9 cellular contexts compared by ENCODE assay signal in the genomic region with DNA sequence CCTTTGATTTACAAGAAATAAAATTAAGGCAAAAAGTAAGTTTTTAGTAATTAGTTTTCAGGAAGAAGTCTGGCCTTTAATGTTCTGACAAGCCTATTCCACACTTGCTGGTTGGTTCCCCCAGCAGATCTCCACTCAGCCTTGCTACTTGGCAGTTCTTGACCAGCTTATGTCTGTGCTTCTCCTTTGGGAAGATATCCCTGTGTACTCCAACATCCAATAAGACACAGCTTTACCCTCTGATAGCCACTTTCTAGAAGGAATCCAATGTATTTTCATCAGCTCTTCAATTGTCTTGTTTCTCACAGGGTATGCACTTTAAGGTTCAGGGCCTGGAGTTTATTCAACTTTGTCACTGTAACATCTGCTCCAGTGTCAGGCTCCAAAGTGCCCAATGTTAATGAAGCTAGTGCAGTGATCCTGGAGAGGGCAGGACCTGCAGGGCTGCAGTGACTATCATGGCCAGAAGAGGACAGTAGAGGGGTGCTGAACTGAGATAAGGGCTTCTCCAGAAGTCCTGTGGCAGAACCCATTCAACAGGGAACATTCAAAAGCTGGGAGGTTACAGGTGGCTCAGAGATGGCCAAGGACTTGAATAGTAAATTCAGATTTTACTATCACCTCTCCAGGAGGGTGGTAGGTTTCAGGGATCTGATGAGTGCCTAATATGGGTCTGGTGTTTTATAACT. TPM values are rescaled to one million over a fixed set of nuclear protein-coding genes. Genes with fewer than 3 reads are reported as not detected.
DNase-seq lines count a peak whose midpoint lies in the region; ATAC-seq and TF ChIP-seq lines count a peak whose summit lies in the region.
"Had no signal": no experiment of that assay in that cellular context is flagged by ENCODE, and none has a peak within 500 bp of the region (broad histone marks: within the 10 kb centered on the region; RNA-seq: fewer than 3 reads in every experiment).

No MANE protein-coding gene starts in this region.

- ATAC-seq in CD4-positive, CD25-positive, alpha-beta regulatory T cell (ENCODE audit: low read depth in 2 of 2): peak; percentile 66 to 71
- ATAC-seq in GM18909 (IDR thresholded peaks at IDR 0.05; ENCODE audit: poor library complexity, unreplicated experiment) (peak; percentile 88), HG03175 (IDR thresholded peaks at IDR 0.05; ENCODE audit: unreplicated experiment) (peak; percentile 83), activated B cell treated with CpG ODN at 0.5 μM for 24 hours (ENCODE audit: low read depth) (peak; percentile 70), natural killer cell (peak; percentile 65 to 81 (median 81)), upper lobe of left lung (ENCODE audit: low FRiP score in 2 of 2) (peak; percentile 73 to 75)

- peaks cover 14% of the 10 kb centered on the region for H3K36me3 Mint-ChIP-seq in CD4-positive, CD25-positive, alpha-beta regulatory T cell
- peaks cover 19% of the 10 kb centered on the region for H3K36me3 Mint-ChIP-seq in activated B cell treated with CpG ODN at 0.5 μM for 24 hours (ENCODE audit: low read depth)
- H3K36me3 Mint-ChIP-seq in natural killer cell: no peaks in the 10 kb centered on the region

- peaks cover 7% of the 10 kb centered on the region for H3K27me3 Mint-ChIP-seq in CD4-positive, CD25-positive, alpha-beta regulatory T cell
- H3K27me3 Mint-ChIP-seq in activated B cell treated with CpG ODN at 0.5 μM for 24 hours: peaks cover 3% of the 10 kb centered on the region
- H3K27me3 Mint-ChIP-seq in natural killer cell (ENCODE audit: low read depth in 2 of 2): peaks cover 0 to 3% of the 10 kb centered on the region in 2 donors

- no peak overlapping the region for H3K4me3 ChIP-seq in CD4-positive, CD25-positive, alpha-beta regulatory T cell (ENCODE audit: low read depth, low read length)
- H3K4me3 ChIP-seq in upper lobe of left lung: no peak overlapping the region
- H3K4me3 ChIP-seq: skin epidermis had no signal

- TF ChIP-seq EP300 in upper lobe of left lung (IDR thresholded peaks at IDR 0.05): no peak

- POLR2A ChIA-PET in activated B cell treated with CpG ODN at 0.5 μM for 24 hours (lab: Charles Lee): no interaction called here

- H3K4me1 ChIP-seq in CD4-positive, CD25-positive, alpha-beta regulatory T cell (ENCODE audit: control insufficient read depth, insufficient read depth, low read length, poor library complexity, severe bottlenecking): peaks cover 11% of the 10 kb centered on the region
- no peaks in the 10 kb centered on the region for H3K4me1 ChIP-seq in upper lobe of left lung

- no peak overlapping the region for H3K27ac ChIP-seq in CD4-positive, CD25-positive, alpha-beta regulatory T cell (ENCODE audit: insufficient read depth, low read length, poor library complexity, severe bottlenecking)
- no peak overlapping the region for H3K27ac ChIP-seq in upper lobe of left lung
- H3K27ac ChIP-seq: skin epidermis had no signal

- no peaks in the 10 kb centered on the region for H3K9me3 ChIP-seq in CD4-positive, CD25-positive, alpha-beta regulatory T cell (ENCODE audit: control insufficient read depth in 2 of 2, low read length in 2 of 2)
- H3K9me3 ChIP-seq in upper lobe of left lung: no peaks in the 10 kb centered on the region

- CTCF ChIA-PET in activated B cell treated with CpG ODN at 0.5 μM for 24 hours (lab: Charles Lee): interaction anchor here (0.9 to 1.4 kb wide), 5 partner anchors 70 to 678 kb away, joined by 3 to 6 read pairs (median 3); partner anchors contain the start of gene CCDC175

- peak; percentile 5 to 53 (median 28) for DNase-seq in CD4-positive, CD25-positive, alpha-beta regulatory T cell
- DNase-seq in NCI-H226: peak; percentile 68
- DNase-seq in activated B cell treated with CpG ODN at 0.5 μM for 24 hours: no peak
- peak; percentile 72 to 82 for DNase-seq in erythroblast (lab: John Stamatoyannopoulos, UW)
- no peak for DNase-seq in natural killer cell
- DNase-seq in upper lobe of left lung: peak in 1 of 2 donors; percentile 41

- peaks cover 4% of the 10 kb centered on the region for H3K27me3 ChIP-seq in CD4-positive, CD25-positive, alpha-beta regulatory T cell (ENCODE audit: control insufficient read depth, insufficient read depth, low read length)
- no peaks in the 10 kb centered on the region for H3K27me3 ChIP-seq in upper lobe of left lung

- no peak overlapping the region for H3K4me3 Mint-ChIP-seq in CD4-positive, CD25-positive, alpha-beta regulatory T cell
- H3K4me3 Mint-ChIP-seq in activated B cell treated with CpG ODN at 0.5 μM for 24 hours (no peak overlapping the region), natural killer cell (no peak overlapping the region)

- no peak overlapping the region for H3K27ac Mint-ChIP-seq in CD4-positive, CD25-positive, alpha-beta regulatory T cell
- H3K27ac Mint-ChIP-seq in activated B cell treated with CpG ODN at 0.5 μM for 24 hours (no peak overlapping the region), natural killer cell (no peak overlapping the region)

- no peak for TF ChIP-seq CTCF in activated B cell treated with CpG ODN at 0.5 μM for 24 hours (IDR thresholded peaks at IDR 0.05)
- TF ChIP-seq CTCF in natural killer cell (IDR thresholded peaks at IDR 0.05): peak; percentile 65
- peak; percentile 32 to 80 (median 61) for TF ChIP-seq CTCF in upper lobe of left lung (IDR thresholded peaks at IDR 0.05)

- H3K9me3 Mint-ChIP-seq in CD4-positive, CD25-positive, alpha-beta regulatory T cell: peaks cover 0 to 1% (median 0%) of the 10 kb centered on the region in 7 donors
- H3K9me3 Mint-ChIP-seq in activated B cell treated with CpG ODN at 0.5 μM for 24 hours (no peaks in the 10 kb centered on the region), natural killer cell (no peaks in the 10 kb centered on the region)

- H3K36me3 ChIP-seq in CD4-positive, CD25-positive, alpha-beta regulatory T cell (ENCODE audit: control insufficient read depth, insufficient read depth, low read length): peaks cover 4% of the 10 kb centered on the region
- H3K36me3 ChIP-seq in upper lobe of left lung: peaks cover 0 to 22% (median 7%) of the 10 kb centered on the region in 4 donors

- H3K4me1 Mint-ChIP-seq in CD4-positive, CD25-positive, alpha-beta regulatory T cell: peaks cover 12 to 24% (median 16%) of the 10 kb centered on the region in 4 donors
- no peaks in the 10 kb centered on the region for H3K4me1 Mint-ChIP-seq in activated B cell treated with CpG ODN at 0.5 μM for 24 hours
- peaks cover 6 to 10% of the 10 kb centered on the region in 2 donors for H3K4me1 Mint-ChIP-seq in natural killer cell

- TF ChIP-seq POLR2A in erythroblast (IDR thresholded peaks at IDR 0.05; ENCODE audit: low read length) (no peak), upper lobe of left lung (IDR thresholded peaks at IDR 0.05) (no peak)

- intact Hi-C loops in activated B cell treated with CpG ODN at 0.5 μM for 24 hours (cut with micrococcal nuclease): loop anchor here (1.0 kb wide), 2 partner anchors 69 to 677 kb away; partner anchors contain the start of gene CCDC175
- intact Hi-C loops in natural killer cell (cut with micrococcal nuclease): loop anchor here (1.0 kb wide), 1 partner anchor 677 kb away; no protein-coding TSS in a partner anchor

RNA-seq across cellular contexts. Expression of gene JKAMP, which starts 22.9 kb away (rescaled TPM):
- 21.0 TPM for total RNA-seq in CD4-positive, CD25-positive, alpha-beta regulatory T cell
- 10 to 100 TPM; 56.7 to 83.4 (median 63.5) TPM for polyA plus RNA-seq in CD4-positive, CD25-positive, alpha-beta regulatory T cell
- total RNA-seq in activated B cell treated with CpG ODN at 0.5 μM for 24 hours (18.1 and 28.8 TPM in 2 replicates), natural killer cell (10 to 100 TPM; 18.8 to 25.0 (median 20.5) TPM), upper lobe of left lung (10 to 100 TPM; 34.2 to 59.7 (median 44.0) TPM)

RNA-seq across cellular contexts. Expression of gene L3HYPDH, which starts 23.0 kb away (rescaled TPM):
- total RNA-seq in CD4-positive, CD25-positive, alpha-beta regulatory T cell: 20.6 TPM
- polyA plus RNA-seq in CD4-positive, CD25-positive, alpha-beta regulatory T cell: 1 to 10 TPM; 3.5 to 7.0 (median 5.0) TPM
- total RNA-seq in activated B cell treated with CpG ODN at 0.5 μM for 24 hours (22.1 and 30.2 TPM in 2 replicates), natural killer cell (10 to 100 TPM; 13.3 to 18.8 (median 16.5) TPM), upper lobe of left lung (10 to 100 TPM; 16.7 to 53.4 (median 38.9) TPM)

RNA-seq across cellular contexts. Expression of gene GPR135, which starts 42.0 kb away (rescaled TPM):
- total RNA-seq in CD4-positive, CD25-positive, alpha-beta regulatory T cell: 1.3 TPM
- polyA plus RNA-seq in CD4-positive, CD25-positive, alpha-beta regulatory T cell: under 1 TPM in 3 of 4 donors, not detected in 1; 0.22 to 0.37 (median 0.33) TPM
- total RNA-seq in activated B cell treated with CpG ODN at 0.5 μM for 24 hours (1.3 and 1.5 TPM in 2 replicates), natural killer cell (1 to 10 TPM; 1.3 to 1.8 (median 1.8) TPM), upper lobe of left lung (10 to 100 TPM in 1 of 6 donors, 1 to 10 TPM in 5; 1.7 to 10.5 (median 6.2) TPM)

Comparison
In these comparisons a context has a peak if more than half of its experiments do, and no peak if none do; other contexts are left out.
1. DNase-seq: peak in CD4-positive, CD25-positive, alpha-beta regulatory T cell (3 of 3), NCI-H226 (single experiment) and erythroblast (2 of 2); none in activated B cell treated with CpG ODN at 0.5 μM for 24 hours (single experiment) and natural killer cell (single experiment).
2. Peak in every context shown above with its lines, with median percentiles within 50 percentile points of each other: ATAC-seq.